ENCODE assay signal across 1 cellular context in genomic region chr5:38338455-38338854, GRCh38.
TF ChIP-seq lines count a peak whose summit lies in the region.

No MANE protein-coding gene starts in this region.

TF ChIP-seq in HepG2, 621 proteins besides CTCF, POLR2A, EP300 and RAD21 (continued from another document):
- TF ChIP-seq ZBTB49 (CRISPR knock-in tag; IDR thresholded peaks at IDR 0.05; ENCODE audit: borderline replicate concordance), result no peak
- TF ChIP-seq HNF4G (IDR thresholded peaks at IDR 0.05; ENCODE audit: borderline replicate concordance, low read depth, low read length), result peak; percentile 80
- no peak for TF ChIP-seq HNF4G (CRISPR knock-in tag; IDR thresholded peaks at IDR 0.05; ENCODE audit: borderline replicate concordance, low read depth)
- no peak for TF ChIP-seq HOXA3 (CRISPR knock-in tag; IDR thresholded peaks at IDR 0.05)
- TF ChIP-seq ZNF772 (CRISPR knock-in tag; IDR thresholded peaks at IDR 0.05), result no peak
- TF ChIP-seq MLLT10 (CRISPR knock-in tag; IDR thresholded peaks at IDR 0.05), result no peak
- TF ChIP-seq XRCC5 (optimal IDR thresholded peaks at IDR 0.05; ENCODE audit: low read length), result no peak
- TF ChIP-seq FOSL2 (CRISPR knock-in tag; IDR thresholded peaks at IDR 0.05), result peak; percentile 30; the same call in 1 of the 2 replicates
- no peak for TF ChIP-seq TBL1XR1 (IDR thresholded peaks at IDR 0.05; ENCODE audit: borderline replicate concordance, low read length, partially characterized antibody)
- peak; percentile 47; the same call in 1 of the 2 replicates for TF ChIP-seq TCF7 (IDR thresholded peaks at IDR 0.05; ENCODE audit: low read depth)
